Comparison of ENCODE assay signal across 8 cellular contexts in genomic region chr17:16363749-16364536, GRCh38.
A peak's percentile ranks its signal among the peaks of the same experiment; 100 is the strongest.
DNase-seq lines count a peak whose midpoint lies in the region; ATAC-seq lines count a peak whose summit lies in the region.

No MANE protein-coding gene starts in this region.

- no peaks in the 10 kb centered on the region for H3K27me3 Mint-ChIP-seq in central memory CD8-positive, alpha-beta T cell

- no peaks in the 10 kb centered on the region for H3K36me3 Mint-ChIP-seq in central memory CD8-positive, alpha-beta T cell (ENCODE audit: insufficient read depth)

- DNase-seq in GM04504 (ENCODE audit: low read depth) (peak; percentile 28), NCI-H226 (peak; percentile 50), left kidney (ENCODE audit: low read depth, low spot score) (peak; percentile 89), hepatic stellate cell (ENCODE audit: low spot score) (no peak)
- DNase-seq in activated CD4-positive, CD25-positive, alpha-beta regulatory T cell (lab: John Stamatoyannopoulos, UW), result peak; percentile 42 to 58 (median 47)
- DNase-seq in central memory CD8-positive, alpha-beta T cell (ENCODE audit: low spot score in 2 of 2), result peak; percentile 50 to 58
- DNase-seq in stimulated activated CD4-positive, alpha-beta T cell treated with anti-CD3 and anti-CD28 coated beads, Interleukin-4, amount 100 ng/mL, for 48 hours (ENCODE audit: low read depth in 2 of 2), result peak; percentile 73 to 74

- no peaks in the 10 kb centered on the region for H3K9me3 Mint-ChIP-seq in central memory CD8-positive, alpha-beta T cell

- no peaks in the 10 kb centered on the region for H3K4me1 Mint-ChIP-seq in central memory CD8-positive, alpha-beta T cell

- no peak overlapping the region for H3K27ac Mint-ChIP-seq in central memory CD8-positive, alpha-beta T cell (ENCODE audit: low read depth)

- H3K4me3 Mint-ChIP-seq in central memory CD8-positive, alpha-beta T cell, result no peak overlapping the region

- ATAC-seq in HG02852 (IDR thresholded peaks at IDR 0.05; ENCODE audit: unreplicated experiment), result peak; percentile 86
- peak; percentile 80 for ATAC-seq in central memory CD8-positive, alpha-beta T cell (replicated peaks; ENCODE audit: extremely low read depth, poor library complexity, severe bottlenecking)
